ENCODE assay signal across 8 cellular contexts in genomic region chr4:39616112-39616511, GRCh38. TPM values are rescaled to one million over a fixed set of nuclear protein-coding genes. Genes with fewer than 3 reads are reported as not detected.
DNase-seq lines count a peak whose midpoint lies in the region; ATAC-seq and TF ChIP-seq lines count a peak whose summit lies in the region.
"Not testable (repeated sequence)": the region's sequence is repeated elsewhere in the genome, so short reads cannot be mapped to it uniquely, and the experiment has no call there.

No MANE protein-coding gene starts in this region.

- H2AK5ac ChIP-seq in IMR-90 (ENCODE audit: low read depth, low read length), result not testable (repeated sequence)

- H3K14ac ChIP-seq in IMR-90 (replicated peaks; ENCODE audit: low read depth, low read length), result peak overlapping the region; percentile 3; the same call in 1 of the 2 replicates

- not testable (repeated sequence) for H3K27me3 ChIP-seq in GM06990 (replicated peaks; ENCODE audit: control insufficient read depth, insufficient read depth, low read length); IMR-90 (ENCODE audit: control insufficient read depth, insufficient read depth, low read length); RWPE2 (ENCODE audit: insufficient read depth, poor library complexity, severe bottlenecking); adipocyte (replicated peaks; ENCODE audit: control insufficient read depth, insufficient read depth, low read length); aorta (ENCODE audit: control insufficient read depth in 1 of 2, insufficient read depth in 2 of 2, low read length in 1 of 2)

- H3K4me3 ChIP-seq in GM06990 (replicated peaks; ENCODE audit: low read depth, low read length) (peak overlapping the region; percentile 14), adipocyte (ENCODE audit: low read length) (peak overlapping the region; percentile 23), coronary artery (peak overlapping the region; percentile 8), aorta (ENCODE audit: low read length in 2 of 2) (peak overlapping the region in 1 of 2 donors; percentile 20)
- H3K4me3 ChIP-seq in IMR-90 (ENCODE audit: insufficient read depth, low read depth, low read length); RWPE2 (ENCODE audit: severe bottlenecking): not testable (repeated sequence)

- H3K4ac ChIP-seq in IMR-90 (ENCODE audit: low read depth, low read length), result 0 out of 2 replicates have a peak overlapping the region, but pooled peaks have one; percentile 18

- TF ChIP-seq RAD21 in IMR-90 (IDR thresholded peaks at IDR 0.05; ENCODE audit: low read length), result not testable (repeated sequence)

- H4K20me1 ChIP-seq in IMR-90 (ENCODE audit: insufficient read depth, low read length), result not testable (repeated sequence)

- BruUV-seq in IMR-90 (replicated peaks; lab: Mats Ljungman, UMichigan), result not testable (repeated sequence)

- not testable (repeated sequence) for TF ChIP-seq CTCF in GM06990 (IDR thresholded peaks at IDR 0.05; ENCODE audit: insufficient read depth, low read length, poor library complexity, severe bottlenecking); IMR-90 (conservative IDR thresholded peaks at IDR 0.05; ENCODE audit: low read depth, low read length); RWPE2 (IDR thresholded peaks at IDR 0.05; ENCODE audit: poor library complexity, severe bottlenecking); coronary artery (IDR thresholded peaks at IDR 0.05); osteocyte (IDR thresholded peaks at IDR 0.05)

- H3K23ac ChIP-seq in IMR-90 (ENCODE audit: low read depth, low read length), result not testable (repeated sequence)

- not testable (repeated sequence) for H3K9me3 ChIP-seq in IMR-90 (ENCODE audit: control insufficient read depth, insufficient read depth, low read length); RWPE2 (ENCODE audit: severe bottlenecking); adipocyte (ENCODE audit: control insufficient read depth, low read length); aorta (ENCODE audit: control insufficient read depth, low read length)

- peak overlapping the region; percentile 26 for H3K4me3 Mint-ChIP-seq in osteocyte (ENCODE audit: unreplicated experiment)

- not testable (repeated sequence) for H3K27ac ChIP-seq in IMR-90 (ENCODE audit: insufficient read depth, low read length)
- peak overlapping the region; percentile 39 for H3K27ac ChIP-seq in RWPE2 (ENCODE audit: poor library complexity, severe bottlenecking)
- peak overlapping the region; percentile 47 to 83 for H3K27ac ChIP-seq in coronary artery
- H3K27ac ChIP-seq in aorta (ENCODE audit: low read depth in 1 of 2, low read length in 2 of 2), result peak overlapping the region; percentile 76 to 82

- not testable (repeated sequence) for H2AK9ac ChIP-seq in IMR-90 (replicated peaks; ENCODE audit: low read depth, low read length, poor library complexity)

- not testable (repeated sequence) for TF ChIP-seq POLR2A in IMR-90 (IDR thresholded peaks at IDR 0.05; ENCODE audit: low read depth, low read length)

- peaks cover 14% of the 10 kb centered on the region for H3K4me1 ChIP-seq in IMR-90 (ENCODE audit: control insufficient read depth, insufficient read depth, low read length)
- H3K4me1 ChIP-seq in RWPE2 (ENCODE audit: insufficient read depth, poor library complexity, severe bottlenecking), result peaks cover 30% of the 10 kb centered on the region
- peaks cover 70% of the 10 kb centered on the region for H3K4me1 ChIP-seq in adipocyte (ENCODE audit: control insufficient read depth, insufficient read depth, low read length)
- peaks cover 2 to 12% of the 10 kb centered on the region in 2 donors for H3K4me1 ChIP-seq in aorta (ENCODE audit: control insufficient read depth in 1 of 2, insufficient read depth in 2 of 2, low read length in 2 of 2)

- CTCF ChIA-PET in IMR-90 (lab: Yijun Ruan, JAX), result not testable (repeated sequence)

- H2BK15ac ChIP-seq in IMR-90 (ENCODE audit: low read depth, low read length), result peak overlapping the region; percentile 44; the same call in 1 of the 3 replicates

- dilution Hi-C loops in IMR-90 (cut with HindIII; ENCODE audit: low sequenced_read_pairs, unreplicated experiment), result not testable (repeated sequence)

- H3K9me3 Mint-ChIP-seq in osteocyte (ENCODE audit: unreplicated experiment), result not testable (repeated sequence)

- H3K4me2 ChIP-seq in IMR-90 (ENCODE audit: low read depth, low read length), result peak overlapping the region; percentile 43; the same call in 1 of the 2 replicates

- peak overlapping the region; percentile 81; the same call in 1 of the 2 replicates for H3K18ac ChIP-seq in IMR-90 (ENCODE audit: low read depth, low read length)

- H3K56ac ChIP-seq in IMR-90 (ENCODE audit: extremely low read depth, insufficient read depth, low read length), result not testable (repeated sequence)

- not testable (repeated sequence) for H3K36me3 ChIP-seq in GM06990 (ENCODE audit: control insufficient read depth, insufficient read depth, low read length); IMR-90 (ENCODE audit: control insufficient read depth, insufficient read depth, low read length); RWPE2 (ENCODE audit: low read depth); adipocyte (ENCODE audit: control insufficient read depth, insufficient read depth, low read length, severe bottlenecking); aorta (ENCODE audit: control insufficient read depth in 1 of 2, insufficient read depth in 2 of 2, low read length in 1 of 2)

- not testable (repeated sequence) for H4K91ac ChIP-seq in IMR-90 (ENCODE audit: insufficient read depth, low read depth, low read length)

- DNase-seq in GM06990 (ENCODE audit: extremely low read depth, insufficient read length); IMR-90; RWPE2 (ENCODE audit: low spot score); adipocyte (ENCODE audit: low read depth); coronary artery (ENCODE audit: low spot score); left colon; osteocyte (ENCODE audit: extremely low spot score, unreplicated experiment); aorta: not testable (repeated sequence)

- H3K27ac Mint-ChIP-seq in osteocyte (ENCODE audit: unreplicated experiment), result peak overlapping the region; percentile 97

- peaks cover 72% of the 10 kb centered on the region for H3K4me1 Mint-ChIP-seq in osteocyte (ENCODE audit: unreplicated experiment)

- H2BK120ac ChIP-seq in IMR-90 (ENCODE audit: low read depth, low read length), result 0 out of 2 replicates have a peak overlapping the region, but pooled peaks have one; percentile 49

- not testable (repeated sequence) for H3K27me3 Mint-ChIP-seq in osteocyte (ENCODE audit: unreplicated experiment)

- intact Hi-C loops in IMR-90 (cut with micrococcal nuclease); left colon (cut with DNase I, micrococcal nuclease); aorta (cut with DNase I): not testable (repeated sequence)

- H4K8ac ChIP-seq in IMR-90 (ENCODE audit: low read depth in 2 of 2, low read length in 2 of 2), result 0 out of 4 replicates have a peak overlapping the region, but pooled peaks of 1 of the 2 experiments have one; percentile 34

- not testable (repeated sequence) for H3K36me3 Mint-ChIP-seq in osteocyte (ENCODE audit: unreplicated experiment)

- not testable (repeated sequence) for H3K9me1 ChIP-seq in IMR-90 (ENCODE audit: insufficient read depth, low read length)

- not testable (repeated sequence) for H2BK20ac ChIP-seq in IMR-90 (ENCODE audit: low read depth, low read length)

- in situ Hi-C loops in IMR-90 (cut with MboI; ENCODE audit: low sequenced_read_pairs), result not testable (repeated sequence)

- H2AFZ ChIP-seq in IMR-90 (replicated peaks; ENCODE audit: low read length, poor library complexity), result not testable (repeated sequence)

- H4K5ac ChIP-seq in IMR-90 (ENCODE audit: low read depth, low read length), result 0 out of 2 replicates have a peak overlapping the region, but pooled peaks have one; percentile 36

- POLR2A ChIA-PET in IMR-90 (lab: Charles Lee; ENCODE audit: unreplicated experiment), result not testable (repeated sequence)

- not testable (repeated sequence) for ATAC-seq in IMR-90 (ENCODE audit: low read depth); RWPE2 (ENCODE audit: low read depth); aorta (ENCODE audit: low FRiP score)
- ATAC-seq in left colon, result peak; percentile 22

- 100% methylated on average over 1 of the region's 6 CpGs; no CpG with 5 or more reads in 1 of the 2 experiments for WGBS in IMR-90 (ENCODE audit: extremely low coverage in 2 of 2, insufficient read length in 1 of 2), 2 experiments
- WGBS in aorta, 2 donors, result 63 to 68% methylated on average over 6 of the region's 6 CpGs

- H3K79me1 ChIP-seq in IMR-90 (ENCODE audit: low read depth in 1 of 2, low read length in 2 of 2), result peaks cover 3 to 21% of the 10 kb centered on the region in 2 experiments; a peak in 3 of 4 replicates

- H2BK5ac ChIP-seq in IMR-90 (ENCODE audit: low read depth, low read length, poor library complexity, severe bottlenecking), result peak overlapping the region; percentile 64

- H3K9ac ChIP-seq in IMR-90 (ENCODE audit: low read depth, low read length), result not testable (repeated sequence)
- H3K9ac ChIP-seq in adipocyte (ENCODE audit: low read length), result peak overlapping the region; percentile 59

RNA-seq across cellular contexts. Expression of gene SMIM14, which starts 22.6 kb away (rescaled TPM):
- total RNA-seq in IMR-90 (2012; rRNA removed) (15.6 and 30.8 TPM in 2 replicates), left colon (100 to 1,000 TPM; 119 to 146 TPM), osteocyte (67.1 and 73.5 TPM in 2 replicates), aorta (10 to 100 TPM; 68.5 to 72.1 TPM)
- polyA plus RNA-seq in IMR-90 (2012; rRNA removed) (18.7 and 20.9 TPM in 2 replicates), aorta (10 to 100 TPM; 28.5 to 44.1 TPM)
- 3.0 and 3.8 TPM in 2 replicates for polyA plus RNA-seq in IMR-90 (2012; cell fraction: cytosol; rRNA removed)
- polyA plus RNA-seq in IMR-90 (2012; cell fraction: nucleus; rRNA removed; ENCODE audit: low replicate concordance), result 0.45 and 4.4 TPM in 2 replicates
